Comparison of ENCODE assay signal across 21 cellular contexts in genomic region chr1:77424236-77424635, GRCh38.
DNase-seq lines count a peak whose midpoint lies in the region; ATAC-seq and TF ChIP-seq lines count a peak whose summit lies in the region.
"Had no signal": no experiment of that assay in that cellular context is flagged by ENCODE, and none has a peak within 500 bp of the region (broad histone marks: within the 10 kb centered on the region; RNA-seq: fewer than 3 reads in every experiment).

No MANE protein-coding gene starts in this region.

- H3K18ac ChIP-seq in IMR-90 (ENCODE audit: low read depth, low read length) = no peak overlapping the region; the same call in 1 of the 2 replicates

- no peak overlapping the region for H2AFZ ChIP-seq in IMR-90 (replicated peaks; ENCODE audit: low read length, poor library complexity)

- DNase-seq in CD4-positive, CD25-positive, alpha-beta regulatory T cell = no peak
- DNase-seq in IMR-90 (peak; percentile 74), dermis blood vessel endothelial cell (peak; percentile 39), kidney tubule cell (ENCODE audit: low spot score) (peak; percentile 82)
- DNase-seq: activated CD4-positive, CD25-positive, alpha-beta regulatory T cell; activated CD8-positive, alpha-beta T cell treated with anti-CD3 and anti-CD28 coated beads, Interleukin-2, amount 10 ng/mL, durations not matched to agents 7 days and 5 days; activated T-cell treated with anti-CD3 and anti-CD28 coated beads, Interleukin-2, amount 50 U/mL, for 4 hours; CD8-positive, alpha-beta memory T cell; DMS79 treated with DMSO at 0.1 percent for 48 hours; glutamatergic neuron; Kasumi-1; mucosa of descending colon had no signal

- H3K4me3 Mint-ChIP-seq in CD4-positive, CD25-positive, alpha-beta regulatory T cell = no peak overlapping the region
- H3K4me3 Mint-ChIP-seq: activated CD8-positive, alpha-beta T cell treated with anti-CD3 and anti-CD28 coated beads, Interleukin-2, amount 10 ng/mL, durations not matched to agents 7 days and 5 days; activated T-cell treated with anti-CD3 and anti-CD28 coated beads, Interleukin-2, amount 50 U/mL, for 4 hours; CD8-positive, alpha-beta memory T cell had no signal

- 0 out of 2 replicates have a peak, but pooled peaks cover 5% of the 10 kb centered on the region for H3K9me1 ChIP-seq in IMR-90 (ENCODE audit: insufficient read depth, low read length)

- peaks cover 0 to 20% (median 7%) of the 10 kb centered on the region in 7 donors for H3K9me3 Mint-ChIP-seq in CD4-positive, CD25-positive, alpha-beta regulatory T cell

- no peaks in the 10 kb centered on the region for H3K27me3 ChIP-seq in CD4-positive, CD25-positive, alpha-beta regulatory T cell (ENCODE audit: control insufficient read depth, insufficient read depth, low read length)
- no peaks in the 10 kb centered on the region for H3K27me3 ChIP-seq in IMR-90 (ENCODE audit: control insufficient read depth, insufficient read depth, low read length)
- H3K27me3 ChIP-seq: SJSA1 had no signal

- no peak overlapping the region for H3K4me3 ChIP-seq in CD4-positive, CD25-positive, alpha-beta regulatory T cell (ENCODE audit: low read depth, low read length)
- no peak overlapping the region for H3K4me3 ChIP-seq in IMR-90 (ENCODE audit: insufficient read depth, low read depth, low read length)
- H3K4me3 ChIP-seq: coronary artery, mucosa of descending colon, SJSA1, thoracic aorta had no signal

- no peaks in the 10 kb centered on the region for H4K20me1 ChIP-seq in IMR-90 (ENCODE audit: insufficient read depth, low read length)

- H2BK5ac ChIP-seq in IMR-90 (ENCODE audit: low read depth, low read length, poor library complexity, severe bottlenecking) = peak overlapping the region; percentile 63

- peaks cover 4% of the 10 kb centered on the region for H3K27me3 Mint-ChIP-seq in CD4-positive, CD25-positive, alpha-beta regulatory T cell

- intact Hi-C loops in IMR-90 (cut with micrococcal nuclease) = no loop called here

- peaks cover 8 to 10% of the 10 kb centered on the region in 2 experiments for H3K9me3 ChIP-seq in CD4-positive, CD25-positive, alpha-beta regulatory T cell (ENCODE audit: control insufficient read depth in 2 of 2, low read length in 2 of 2)
- peaks cover 5% of the 10 kb centered on the region; the same call in 1 of the 2 replicates for H3K9me3 ChIP-seq in IMR-90 (ENCODE audit: control insufficient read depth, insufficient read depth, low read length)
- H3K9me3 ChIP-seq: thoracic aorta had no signal

- H3K36me3 Mint-ChIP-seq in CD4-positive, CD25-positive, alpha-beta regulatory T cell = peaks cover 38% of the 10 kb centered on the region

- no peak overlapping the region for H4K91ac ChIP-seq in IMR-90 (ENCODE audit: insufficient read depth, low read depth, low read length)

- no peak overlapping the region; the same call in 1 of the 2 replicates for H2BK20ac ChIP-seq in IMR-90 (ENCODE audit: low read depth, low read length)

- in situ Hi-C loops in IMR-90 (cut with MboI; ENCODE audit: low sequenced_read_pairs) = no loop called here

- ATAC-seq in CD4-positive, CD25-positive, alpha-beta regulatory T cell (ENCODE audit: low read depth in 2 of 2) = no peak
- ATAC-seq in IMR-90 (ENCODE audit: low read depth) = peak; percentile 87
- no peak for ATAC-seq in HG02642 (IDR thresholded peaks at IDR 0.05; ENCODE audit: poor library complexity, unreplicated experiment)
- no peak for ATAC-seq in HG03571 (IDR thresholded peaks at IDR 0.05; ENCODE audit: unreplicated experiment)
- no peak for ATAC-seq in GM21825 (IDR thresholded peaks at IDR 0.05; ENCODE audit: unreplicated experiment)
- no peak for ATAC-seq in GM18873 (IDR thresholded peaks at IDR 0.05; ENCODE audit: low FRiP score, unreplicated experiment)
- ATAC-seq: activated CD8-positive, alpha-beta T cell treated with anti-CD3 and anti-CD28 coated beads, Interleukin-2, amount 10 ng/mL, durations not matched to agents 7 days and 5 days; activated naive CD4-positive, alpha-beta T cell treated with anti-CD3 and anti-CD28 coated beads, Interleukin-2, amount 50 U/mL, for 72 hours; activated T-cell treated with anti-CD3 and anti-CD28 coated beads, Interleukin-2, amount 50 U/mL, for 4 hours; left lobe of liver; mucosa of descending colon had no signal

- TF ChIP-seq CTCF in IMR-90 (conservative IDR thresholded peaks at IDR 0.05; ENCODE audit: low read depth, low read length) = no peak

- POLR2A ChIA-PET in IMR-90 (lab: Charles Lee; ENCODE audit: unreplicated experiment) = no interaction called here

- peak overlapping the region; percentile 2 to 38 (median 26) for H3K27ac Mint-ChIP-seq in CD4-positive, CD25-positive, alpha-beta regulatory T cell
- H3K27ac Mint-ChIP-seq: activated CD8-positive, alpha-beta T cell treated with anti-CD3 and anti-CD28 coated beads, Interleukin-2, amount 10 ng/mL, durations not matched to agents 7 days and 5 days; activated naive CD4-positive, alpha-beta T cell treated with anti-CD3 and anti-CD28 coated beads, Interleukin-2, amount 50 U/mL, for 72 hours had no signal

- H2AK5ac ChIP-seq in IMR-90 (ENCODE audit: low read depth, low read length) = no peak overlapping the region

- no peak overlapping the region for H3K56ac ChIP-seq in IMR-90 (ENCODE audit: extremely low read depth, insufficient read depth, low read length)

- no peak overlapping the region for H4K8ac ChIP-seq in IMR-90 (ENCODE audit: low read depth in 2 of 2, low read length in 2 of 2)

- no peak for TF ChIP-seq RAD21 in IMR-90 (IDR thresholded peaks at IDR 0.05; ENCODE audit: low read length)

- CTCF ChIA-PET in IMR-90 (lab: Yijun Ruan, JAX) = interaction anchor here (0.6 kb wide), 1 partner anchor 9 kb away, joined by 5 read pairs; no protein-coding TSS in a partner anchor

- no peak overlapping the region for H3K9ac ChIP-seq in IMR-90 (ENCODE audit: low read depth, low read length)

- H3K4me1 Mint-ChIP-seq in CD4-positive, CD25-positive, alpha-beta regulatory T cell = peaks cover 7 to 49% (median 36%) of the 10 kb centered on the region in 4 donors

- no peaks in the 10 kb centered on the region for H3K36me3 ChIP-seq in CD4-positive, CD25-positive, alpha-beta regulatory T cell (ENCODE audit: control insufficient read depth, insufficient read depth, low read length)
- H3K36me3 ChIP-seq in IMR-90 (ENCODE audit: control insufficient read depth, insufficient read depth, low read length) = no peaks in the 10 kb centered on the region; the same call in 1 of the 2 replicates
- H3K36me3 ChIP-seq: SJSA1, thoracic aorta had no signal

- BruUV-seq in IMR-90 (replicated peaks; lab: Mats Ljungman, UMichigan) = no TSS peak

- no peak overlapping the region for H4K5ac ChIP-seq in IMR-90 (ENCODE audit: low read depth, low read length)

- H3K14ac ChIP-seq in IMR-90 (replicated peaks; ENCODE audit: low read depth, low read length) = no peak overlapping the region; the same call in 1 of the 2 replicates

- H3K4ac ChIP-seq in IMR-90 (ENCODE audit: low read depth, low read length) = no peak overlapping the region; the same call in 1 of the 2 replicates

- H3K4me2 ChIP-seq in IMR-90 (ENCODE audit: low read depth, low read length) = no peak overlapping the region

- H2BK120ac ChIP-seq in IMR-90 (ENCODE audit: low read depth, low read length) = peak overlapping the region; percentile 44; the same call in 1 of the 2 replicates

- no peak for TF ChIP-seq POLR2A in IMR-90 (IDR thresholded peaks at IDR 0.05; ENCODE audit: low read depth, low read length)

- H2AK9ac ChIP-seq in IMR-90 (replicated peaks; ENCODE audit: low read depth, low read length, poor library complexity) = no peak overlapping the region

- H3K23ac ChIP-seq in IMR-90 (ENCODE audit: low read depth, low read length) = no peak overlapping the region

- H3K27ac ChIP-seq in CD4-positive, CD25-positive, alpha-beta regulatory T cell (ENCODE audit: insufficient read depth, low read length, poor library complexity, severe bottlenecking) = no peak overlapping the region
- H3K27ac ChIP-seq in IMR-90 (ENCODE audit: insufficient read depth, low read length) = no peak overlapping the region
- H3K27ac ChIP-seq: coronary artery, SJSA1, thoracic aorta had no signal

- no peak overlapping the region for H2BK15ac ChIP-seq in IMR-90 (ENCODE audit: low read depth, low read length)

- peaks cover 21% of the 10 kb centered on the region for H3K4me1 ChIP-seq in CD4-positive, CD25-positive, alpha-beta regulatory T cell (ENCODE audit: control insufficient read depth, insufficient read depth, low read length, poor library complexity, severe bottlenecking)
- H3K4me1 ChIP-seq in IMR-90 (ENCODE audit: control insufficient read depth, insufficient read depth, low read length) = peaks cover 10% of the 10 kb centered on the region
- H3K4me1 ChIP-seq: SJSA1 had no signal

- dilution Hi-C loops in IMR-90 (cut with HindIII; ENCODE audit: low sequenced_read_pairs, unreplicated experiment) = no loop called here

- peaks cover 0 to 14% of the 10 kb centered on the region in 2 experiments; a peak in 2 of 4 replicates for H3K79me1 ChIP-seq in IMR-90 (ENCODE audit: low read depth in 1 of 2, low read length in 2 of 2)

TF ChIP-seq in IMR-90, 13 proteins besides CTCF, POLR2A, EP300 and RAD21:
- peak; percentile 56 for TF ChIP-seq FOS (IDR thresholded peaks at IDR 0.05; ENCODE audit: low read depth, low read length)
- no peak for TF ChIP-seq NFE2L2 (IDR thresholded peaks at IDR 0.05; ENCODE audit: low read depth, low read length)
TF ChIP-seq in IMR-90: peak in this region for 1.

Comparison
In these comparisons a context has a peak if more than half of its experiments do, and no peak if none do; other contexts are left out.
1. DNase-seq: peak in IMR-90 (single experiment), dermis blood vessel endothelial cell (single experiment) and kidney tubule cell (single experiment); none in CD4-positive, CD25-positive, alpha-beta regulatory T cell (0 of 3).